In genomic region chr1:201505505-201505893, GRCh38 we compare ENCODE assay signal across 8 cellular contexts. TPM values are rescaled to one million over a fixed set of nuclear protein-coding genes. Genes with fewer than 3 reads are reported as not detected.
A peak's percentile ranks its signal among the peaks of the same experiment; 100 is the strongest.
DNase-seq lines count a peak whose midpoint lies in the region; ATAC-seq, FAIRE-seq and TF ChIP-seq lines count a peak whose summit lies in the region.

No MANE protein-coding gene starts in this region.

- H3K4me1 Mint-ChIP-seq in activated B cell treated with CpG ODN at 0.5 μM for 24 hours, result peaks cover 26% of the 10 kb centered on the region

- peak overlapping the region; percentile 50 to 81 for H3K27ac ChIP-seq in small intestine (ENCODE audit: low read depth in 1 of 2, low read length in 1 of 2)

- H3K36me3 Mint-ChIP-seq in activated B cell treated with CpG ODN at 0.5 μM for 24 hours (ENCODE audit: low read depth), result peaks cover 6% of the 10 kb centered on the region

- WGBS in small intestine, 3 donors, result 8 to 27% (median 17%) methylated on average over 4 of the region's 4 CpGs

- ATAC-seq in activated B cell treated with CpG ODN at 0.5 μM for 24 hours (ENCODE audit: low read depth) (no peak), left cardiac atrium (peak in 1 of 2 donors; percentile 26), HG03520 (IDR thresholded peaks at IDR 0.05; ENCODE audit: unreplicated experiment) (no peak)

- H3K36me3 ChIP-seq in small intestine (ENCODE audit: control insufficient read depth in 2 of 2, insufficient read depth in 2 of 2, low read length in 2 of 2), result no peaks in the 10 kb centered on the region

- peaks cover 4 to 10% of the 10 kb centered on the region in 2 donors for H3K4me1 ChIP-seq in small intestine (ENCODE audit: control insufficient read depth in 2 of 2, insufficient read depth in 1 of 2, low read depth in 1 of 2, low read length in 1 of 2)

- no peaks in the 10 kb centered on the region for H3K9me3 ChIP-seq in small intestine (ENCODE audit: control insufficient read depth, low read depth)

- TF ChIP-seq CTCF in activated B cell treated with CpG ODN at 0.5 μM for 24 hours (IDR thresholded peaks at IDR 0.05), result no peak

- POLR2A ChIA-PET in activated B cell treated with CpG ODN at 0.5 μM for 24 hours (lab: Charles Lee), result interaction anchor here (0.9 kb wide), 1 partner anchor 23 kb away, joined by 3 read pairs; no protein-coding TSS in a partner anchor

- H3K27me3 ChIP-seq in small intestine (ENCODE audit: control insufficient read depth in 2 of 2, insufficient read depth in 2 of 2, low read length in 2 of 2), result no peaks in the 10 kb centered on the region

- no peaks in the 10 kb centered on the region for H3K9me3 Mint-ChIP-seq in activated B cell treated with CpG ODN at 0.5 μM for 24 hours

- intact Hi-C loops in activated B cell treated with CpG ODN at 0.5 μM for 24 hours (cut with micrococcal nuclease) (loop anchor here (10.0 kb wide), 1 partner anchor 481 kb away; the partner anchor contains the start of gene KIF21B), left cardiac atrium (cut with DNase I) (no loop called here)

- CTCF ChIA-PET in activated B cell treated with CpG ODN at 0.5 μM for 24 hours (lab: Charles Lee), result interaction anchor here (2.2 to 7.8 kb wide), 2 partner anchors 10 to 23 kb away, joined by 6 to 51 read pairs; no protein-coding TSS in a partner anchor

- no peaks in the 10 kb centered on the region for H3K27me3 Mint-ChIP-seq in activated B cell treated with CpG ODN at 0.5 μM for 24 hours

- FAIRE-seq in HTR-8/SVneo (lab: Jason Lieb, UNC) (peak; percentile 80), small intestine (lab: Jason Lieb, UNC) (no peak)

- peak overlapping the region; percentile 88 for H3K4me3 Mint-ChIP-seq in activated B cell treated with CpG ODN at 0.5 μM for 24 hours

- H3K4me3 ChIP-seq in small intestine (ENCODE audit: low read depth in 1 of 2, low read length in 2 of 2), result peak overlapping the region in 1 of 2 donors; percentile 80

- DNase-seq in CD1c-positive myeloid dendritic cell (ENCODE audit: extremely low spot score) (peak; percentile 48), HTR-8/SVneo (ENCODE audit: insufficient read length, low spot score) (no peak), activated B cell treated with CpG ODN at 0.5 μM for 24 hours (no peak), left cardiac atrium (peak; percentile 51), small intestine (peak; percentile 47), SK-N-DZ (ENCODE audit: low spot score) (no peak)
- no peak for DNase-seq in stimulated activated CD4-positive, alpha-beta T cell treated with anti-CD3 and anti-CD28 coated beads, Interleukin-2, amount 100 ng/mL, for 48 hours

- H3K27ac Mint-ChIP-seq in activated B cell treated with CpG ODN at 0.5 μM for 24 hours, result no peak overlapping the region

RNA-seq across cellular contexts. Expression of gene CSRP1, which starts 1.4 kb away (rescaled TPM):
- total RNA-seq in activated B cell treated with CpG ODN at 0.5 μM for 24 hours (29.0 and 29.5 TPM in 2 replicates), left cardiac atrium (100 to 1,000 TPM in 1 of 2 donors, 10 to 100 TPM in 1; 95.1 to 154 TPM)
- polyA plus RNA-seq in small intestine, result 100 to 1,000 TPM in 2 of 3 donors, 10 to 100 TPM in 1; 98.6 to 181 (median 126) TPM
- 8.2 and 16.9 TPM in 2 replicates for polyA plus RNA-seq in SK-N-DZ (2014; cell fraction: cytosol; rRNA removed)
- 4.3 and 10.9 TPM in 2 replicates for polyA plus RNA-seq in SK-N-DZ (2014; cell fraction: nucleus; rRNA removed)

RNA-seq across cellular contexts. Expression of gene NAV1, which starts 33.4 kb away (rescaled TPM):
- total RNA-seq in activated B cell treated with CpG ODN at 0.5 μM for 24 hours, result 2.0 and 2.3 TPM in 2 replicates
- total RNA-seq in left cardiac atrium, result 10 to 100 TPM; 20.7 to 34.8 TPM
- polyA plus RNA-seq in small intestine, result 1 to 10 TPM in 1 of 3 donors, under 1 TPM in 2; 0.67 to 6.4 (median 0.81) TPM
- polyA plus RNA-seq in SK-N-DZ (2014; cell fraction: cytosol; rRNA removed), result 1.00 and 1.4 TPM in 2 replicates
- polyA plus RNA-seq in SK-N-DZ (2014; cell fraction: nucleus; rRNA removed), result 0.65 and 0.95 TPM in 2 replicates

RNA-seq across cellular contexts. Expression of gene PHLDA3, which starts 36.5 kb away (rescaled TPM):
- 0.18 TPM in 1 of 2 replicates, not detected in the other for total RNA-seq in activated B cell treated with CpG ODN at 0.5 μM for 24 hours
- total RNA-seq in left cardiac atrium, result 10 to 100 TPM; 39.9 to 48.5 TPM
- 10 to 100 TPM in 1 of 3 donors, 1 to 10 TPM in 1, under 1 TPM in 1; 0.89 to 13.3 (median 5.7) TPM for polyA plus RNA-seq in small intestine
- polyA plus RNA-seq in SK-N-DZ (2014; cell fraction: cytosol; rRNA removed), result 1.3 and 1.5 TPM in 2 replicates
- polyA plus RNA-seq in SK-N-DZ (2014; cell fraction: nucleus; rRNA removed), result 1.5 and 2.3 TPM in 2 replicates

Comparison
In these comparisons a context has a peak if more than half of its experiments do, and no peak if none do; other contexts are left out.
1. DNase-seq: peak in CD1c-positive myeloid dendritic cell (single experiment), left cardiac atrium (single experiment) and small intestine (single experiment); none in HTR-8/SVneo (single experiment), activated B cell treated with CpG ODN at 0.5 μM for 24 hours (single experiment), stimulated activated CD4-positive, alpha-beta T cell treated with anti-CD3 and anti-CD28 coated beads, Interleukin-2, amount 100 ng/mL, for 48 hours (0 of 2) and SK-N-DZ (single experiment).
2. RNA of gene PHLDA3, which starts 36.5 kb away (total RNA-seq): 39.9 to 48.5 TPM in left cardiac atrium; 0.18 TPM in activated B cell treated with CpG ODN at 0.5 μM for 24 hours; every median in the first group is over 10 times any median in the second.